1 cellular context compared by ENCODE assay signal in the genomic region with DNA sequence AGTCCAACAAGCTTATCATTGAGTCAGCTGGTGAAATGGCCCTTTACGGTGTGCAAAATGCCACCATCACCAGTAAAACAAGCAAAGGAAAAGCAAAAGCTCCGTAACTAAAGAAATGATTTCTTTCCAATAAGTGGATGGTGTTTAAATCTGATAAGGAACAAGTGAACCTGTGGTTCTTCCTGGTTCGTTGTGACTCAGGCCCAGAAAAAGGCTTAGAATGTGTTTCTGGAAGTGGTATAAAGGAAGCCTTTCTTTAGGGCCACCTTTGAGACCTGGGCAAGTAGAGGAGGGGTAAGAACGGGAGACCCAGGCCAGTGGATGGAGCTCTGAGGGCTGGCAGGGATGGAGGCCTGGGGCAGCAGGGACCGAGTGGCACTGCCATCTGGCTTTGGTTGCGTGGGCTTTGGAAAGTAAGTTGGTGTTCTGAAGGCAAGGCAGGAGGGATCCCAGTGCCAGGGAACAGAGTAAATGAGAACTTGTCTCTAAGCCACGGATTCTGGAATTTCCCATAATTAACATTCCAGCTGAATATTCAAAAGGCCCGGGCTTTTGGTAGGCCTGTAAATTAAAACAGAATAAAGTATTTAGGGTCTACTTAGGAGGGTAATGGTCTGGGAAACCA.
TF ChIP-seq lines count a peak whose summit lies in the region.

No MANE protein-coding gene starts in this region.

TF ChIP-seq in GM23338, 12 proteins besides CTCF, POLR2A, EP300 and RAD21 (continued from another document):
- TF ChIP-seq REST (IDR thresholded peaks at IDR 0.05; ENCODE audit: unreplicated experiment): no peak
- no peak for TF ChIP-seq STAT1 (IDR thresholded peaks at IDR 0.05; ENCODE audit: unreplicated experiment)
- no peak for TF ChIP-seq NANOG (IDR thresholded peaks at IDR 0.05; ENCODE audit: borderline replicate concordance)
- no peak for TF ChIP-seq EZH2 (IDR thresholded peaks at IDR 0.05; ENCODE audit: low read depth, unreplicated experiment)
- TF ChIP-seq ZNF462 (CRISPR knock-in tag; IDR thresholded peaks at IDR 0.05): no peak
